Comparison of ENCODE assay signal across 11 cellular contexts in the genomic region with DNA sequence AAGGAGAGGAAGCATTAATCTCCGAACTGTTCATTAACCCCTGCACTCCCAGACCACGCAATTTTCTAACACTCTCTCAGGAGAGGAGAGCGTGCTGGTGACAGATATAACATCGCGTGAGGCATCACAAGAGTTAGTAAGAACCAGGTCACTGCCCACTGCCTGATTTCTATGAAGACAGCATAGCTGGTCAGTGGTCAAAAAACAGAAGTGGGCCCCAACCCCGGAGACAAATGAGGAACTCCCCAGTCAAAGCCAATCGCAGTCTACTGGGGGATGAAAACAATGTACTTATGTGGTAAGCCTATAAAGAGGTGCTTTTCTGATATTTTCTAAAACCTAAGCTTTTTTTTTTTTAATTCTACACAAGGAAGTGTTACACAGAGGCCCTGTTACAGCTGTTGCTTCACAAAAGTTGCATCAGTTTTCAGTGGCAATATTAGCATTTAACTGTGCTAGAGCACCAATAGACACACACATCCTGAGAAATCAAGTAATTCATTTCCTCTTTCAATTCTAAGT.
A peak's percentile ranks its signal among the peaks of the same experiment; 100 is the strongest.
DNase-seq lines count a peak whose midpoint lies in the region; ATAC-seq, FAIRE-seq and TF ChIP-seq lines count a peak whose summit lies in the region.
"Had no signal": no experiment of that assay in that cellular context is flagged by ENCODE, and none has a peak within 500 bp of the region (broad histone marks: within the 10 kb centered on the region; RNA-seq: fewer than 3 reads in every experiment).

No MANE protein-coding gene starts in this region.

- H3K79me2 ChIP-seq in K562 (ENCODE audit: control insufficient read depth, insufficient read depth, low read length) = no peaks in the 10 kb centered on the region

- DNase-seq in GM12892 (ENCODE audit: insufficient read length) (no peak), NCI-H82 (lab: John Stamatoyannopoulos, UW) (peak; percentile 50), K562 (ENCODE audit: extremely low read depth in 1 of 4, low spot score in 3 of 4) (peak in 2 of 4 experiments; percentile 33 to 34), neuronal stem cell (ENCODE audit: low spot score) (no peak), LoVo (ENCODE audit: low spot score) (no peak), GOT3 (lab: John Stamatoyannopoulos, UW) (no peak)
- DNase-seq in central memory CD4-positive, alpha-beta T cell = no peak
- DNase-seq: kidney glomerular epithelial cell, NCI-H1930 had no signal

- H3K4me1 ChIP-seq in K562 (replicated peaks in 1 of 2; ENCODE audit: control insufficient read depth in 2 of 2, insufficient read depth in 2 of 2, low read length in 2 of 2) (peaks cover 13 to 49% of the 10 kb centered on the region in 2 experiments), neuronal stem cell (ENCODE audit: control insufficient read depth in 2 of 2, insufficient read depth in 1 of 2, low read depth in 1 of 2, low read length in 2 of 2) (peaks cover 2 to 6% of the 10 kb centered on the region in 2 donors)

- no peak for TF ChIP-seq EP300 in K562 (IDR thresholded peaks at IDR 0.05; ENCODE audit: low read length)

- no peak overlapping the region for H3K4me2 ChIP-seq in K562 (ENCODE audit: insufficient read depth, low read length)
- no peak overlapping the region for H3K4me2 ChIP-seq in neuronal stem cell (ENCODE audit: insufficient read depth, low read length, poor library complexity, severe bottlenecking)

- 47% methylated on average over 7 of the region's 7 CpGs for WGBS in K562 (ENCODE audit: insufficient coverage, low coverage, missing lambda C conversion rate)
- WGBS in neuronal stem cell (ENCODE audit: extremely low coverage in 2 of 2, insufficient read length in 2 of 2, insufficient replicate concordance in 1 of 2), 2 donors = no CpG with 5 or more reads among the region's 7 CpGs

- CTCF ChIA-PET in K562 (lab: Yijun Ruan, JAX; ENCODE audit: low intra/inter-chr PET ratio) = no interaction called here

- no peaks in the 10 kb centered on the region for H3K9me3 ChIP-seq in K562 (replicated peaks; ENCODE audit: control insufficient read depth, insufficient read depth, low read depth, low read length)
- peaks cover 2 to 10% of the 10 kb centered on the region in 2 donors for H3K9me3 ChIP-seq in neuronal stem cell (replicated peaks in 1 of 2; ENCODE audit: control insufficient read depth in 2 of 2, insufficient read depth in 1 of 2, low read depth in 1 of 2, low read length in 2 of 2)

- H3K27ac ChIP-seq in K562 (ENCODE audit: extremely low read depth, low read depth, low read length) (no peak overlapping the region), neuronal stem cell (replicated peaks; ENCODE audit: low read length) (no peak overlapping the region)

- POLR2A ChIA-PET in K562 (lab: Yijun Ruan, JAX) = interaction anchor here (1.0 to 1.5 kb wide), 6 partner anchors 8 to 60 kb away, joined by 3 to 6 read pairs (median 3); no protein-coding TSS in a partner anchor

- no peak overlapping the region for H2BK15ac ChIP-seq in neuronal stem cell (ENCODE audit: low read length)

- no peak for TF ChIP-seq CTCF in K562 (IDR thresholded peaks at IDR 0.05 in 2 of 3, conservative IDR thresholded peaks at IDR 0.05 in 1 of 3; ENCODE audit: insufficient read depth in 2 of 3, low read depth in 1 of 3, low read length in 3 of 3)

- peak; percentile 82 for TF ChIP-seq POLR2A in GM12892 (IDR thresholded peaks at IDR 0.05; ENCODE audit: low read depth, low read length)
- no peak for TF ChIP-seq POLR2A in K562 (conservative IDR thresholded peaks at IDR 0.05)

- H4K91ac ChIP-seq in neuronal stem cell (ENCODE audit: low read depth, low read length, poor library complexity) = no peak overlapping the region

- no peak overlapping the region for H3K23ac ChIP-seq in neuronal stem cell (ENCODE audit: low read depth, low read length, poor library complexity)

- H3K4ac ChIP-seq in neuronal stem cell (ENCODE audit: low read length) = no peak overlapping the region

- H2AFZ ChIP-seq in K562 (ENCODE audit: low read depth, low read length) (peak overlapping the region; percentile 54), neuronal stem cell (ENCODE audit: low read length) (peak overlapping the region; percentile 46)

- peak overlapping the region; percentile 60 for H3K18ac ChIP-seq in neuronal stem cell (ENCODE audit: low read length)

- no peaks in the 10 kb centered on the region for H3K27me3 ChIP-seq in K562 (ENCODE audit: control insufficient read depth in 2 of 2, insufficient read depth in 2 of 2, low read length in 2 of 2)
- H3K27me3 ChIP-seq in neuronal stem cell (ENCODE audit: control insufficient read depth in 3 of 3, insufficient read depth in 3 of 3, low read depth in 1 of 3, low read length in 3 of 3) = no peaks in the 10 kb centered on the region
- H3K27me3 ChIP-seq: dorsolateral prefrontal cortex had no signal

- no peaks in the 10 kb centered on the region for H3K79me1 ChIP-seq in neuronal stem cell (ENCODE audit: low read depth, low read length)

- no TSS peak for BruUV-seq in K562 (replicated peaks; lab: Mats Ljungman, UMichigan)

- in situ Hi-C loops in K562 (cut with MboI) = no loop called here

- no peak overlapping the region for H2AK5ac ChIP-seq in neuronal stem cell (ENCODE audit: low read depth, low read length)

- FAIRE-seq in GM12892 (lab: Jason Lieb, UNC) (peak; percentile 33), K562 (lab: Jason Lieb, UNC) (no peak)

- H3K9ac ChIP-seq in K562 (ENCODE audit: insufficient read depth in 1 of 2, low read depth in 2 of 2, low read length in 2 of 2) (no peak overlapping the region), neuronal stem cell (ENCODE audit: low read depth, low read length, poor library complexity) (no peak overlapping the region)

- 0 out of 4 replicates have a peak, but pooled peaks of 1 of the 2 experiments have one; percentile 5 for TF ChIP-seq RAD21 in K562 (CRISPR knock-in tag; conservative IDR thresholded peaks at IDR 0.05 in 1 of 2, IDR thresholded peaks at IDR 0.05 in 1 of 2)

- H3K9me1 ChIP-seq in K562 (ENCODE audit: control insufficient read depth, insufficient read depth, low read length) = no peaks in the 10 kb centered on the region

- H3K14ac ChIP-seq in neuronal stem cell (ENCODE audit: low read length) = no peak overlapping the region

- no peak overlapping the region for H3K4me3 ChIP-seq in K562
- no peak overlapping the region for H3K4me3 ChIP-seq in neuronal stem cell (ENCODE audit: low read length in 2 of 2)
- H3K4me3 ChIP-seq: dorsolateral prefrontal cortex had no signal

- H2BK12ac ChIP-seq in neuronal stem cell (ENCODE audit: low read length) = no peak overlapping the region

- ATAC-seq in K562 = peak; percentile 29
- no peak for ATAC-seq in GM18867 (IDR thresholded peaks at IDR 0.05; ENCODE audit: unreplicated experiment)

- H4K20me1 ChIP-seq in K562 (replicated peaks; ENCODE audit: control insufficient read depth, insufficient read depth, low read length) = no peaks in the 10 kb centered on the region

- no peak overlapping the region for H2BK5ac ChIP-seq in neuronal stem cell (ENCODE audit: low read length)

- no peaks in the 10 kb centered on the region for H3K36me3 ChIP-seq in K562 (ENCODE audit: control insufficient read depth, insufficient read depth, low read length)
- no peaks in the 10 kb centered on the region for H3K36me3 ChIP-seq in neuronal stem cell (replicated peaks in 1 of 2; ENCODE audit: control insufficient read depth in 2 of 2, insufficient read depth in 2 of 2, low read length in 2 of 2)

- intact Hi-C loops in K562 (cut with micrococcal nuclease) = loop anchor here (1.0 kb wide), 1 partner anchor 35 kb away; no protein-coding TSS in a partner anchor

- H4K8ac ChIP-seq in neuronal stem cell (ENCODE audit: low read depth, low read length) = no peak overlapping the region

- no peak overlapping the region for H2BK120ac ChIP-seq in neuronal stem cell (ENCODE audit: low read depth, low read length)

TF ChIP-seq in K562, 482 proteins besides CTCF, POLR2A, EP300 and RAD21 (continues in another document):
- TF ChIP-seq, protein P1, sequence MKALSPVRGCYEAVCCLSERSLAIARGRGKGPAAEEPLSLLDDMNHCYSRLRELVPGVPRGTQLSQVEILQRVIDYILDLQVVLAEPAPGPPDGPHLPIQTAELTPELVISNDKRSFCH (CRISPR knock-in tag; IDR thresholded peaks at IDR 0.05) = no peak
- TF ChIP-seq, protein P1 (tag; IDR thresholded peaks at IDR 0.05) = 0 out of 2 replicates have a peak, but pooled peaks have one; percentile 37
- TF ChIP-seq CEBPB (tag; IDR thresholded peaks at IDR 0.05) = peak; percentile 66
